In genomic region chr13:106911602-106912001, GRCh38 we compare ENCODE assay signal across 26 cellular contexts.
"Had no signal": no experiment of that assay in that cellular context is flagged by ENCODE, and none has a peak within 500 bp of the region (broad histone marks: within the 10 kb centered on the region; RNA-seq: fewer than 3 reads in every experiment).

No MANE protein-coding gene starts in this region.

- H3K4me3 ChIP-seq: lower lobe of right lung, mucosa of descending colon, smooth muscle cell, upper lobe of right lung had no signal

- H3K27me3 ChIP-seq: upper lobe of right lung had no signal

- DNase-seq: activated B cell treated with CpG ODN at 0.5 μM for 24 hours; activated CD4-positive, alpha-beta T cell treated with anti-CD3 and anti-CD28 coated beads for 36 hours; activated CD4-positive, alpha-beta T cell treated with anti-CD3 and anti-CD28 coated beads, Interleukin-2, amount 50 U/mL, for 48 hours; activated CD8-positive, alpha-beta memory T cell treated with anti-CD3 and anti-CD28 coated beads, Interleukin-2, amount 50 U/mL, for 48 hours; activated naive CD4-positive, alpha-beta T cell treated with Interleukin-2 at 50 U/mL for 16 hours; activated naive CD8-positive, alpha-beta T cell treated with anti-CD3 and anti-CD28 coated beads for 36 hours; activated T-cell treated with anti-CD3 and anti-CD28 coated beads, Interleukin-2, amount 50 U/mL, for 4 hours; cerebellar nuclear complex; cortex of kidney; endodermal cell; foreskin fibroblast; kidney; lower lobe of right lung; mesendoderm; mucosa of descending colon; nephron progenitor cell; nucleus accumbens; stimulated activated CD4-positive, alpha-beta T cell treated with anti-CD3 and anti-CD28 coated beads, Interleukin-15, amount 100 ng/mL, for 24 hours; T1000; upper lobe of right lung had no signal

- H3K4me2 ChIP-seq: smooth muscle cell had no signal

- H3K27ac ChIP-seq: lower lobe of right lung, upper lobe of right lung had no signal

- ATAC-seq: activated T-cell treated with anti-CD3 and anti-CD28 coated beads, Interleukin-2, amount 50 U/mL, for 4 hours; left lobe of liver; lower lobe of right lung; mucosa of descending colon; sciatic nerve; stimulated activated memory B cell treated with anti-CD40 and anti-IgM and Interleukin-4, amounts not matched to agents 10 μg/mL and 1 μg/mL and 100 μg/mL, for 72 hours; upper lobe of right lung had no signal

- H3K4me1 ChIP-seq: lower lobe of right lung, upper lobe of right lung had no signal

- H3K36me3 ChIP-seq: lower lobe of right lung, upper lobe of right lung had no signal

- H3K9me3 ChIP-seq: lower lobe of right lung, mucosa of descending colon, upper lobe of right lung had no signal

- FAIRE-seq: astrocyte, bronchial epithelial cell, kidney had no signal
